Comparison of ENCODE assay signal across 2 cellular contexts in genomic region chrX:37638047-37638446, GRCh38.
TF ChIP-seq lines count a peak whose summit lies in the region.

No MANE protein-coding gene starts in this region.

TF ChIP-seq in IMR-90, 13 proteins besides CTCF, POLR2A, EP300 and RAD21:
- TF ChIP-seq MAFK (IDR thresholded peaks at IDR 0.05; ENCODE audit: low read depth, low read length) (0 out of 2 replicates have a peak, but pooled peaks have one; percentile 15), USF2 (IDR thresholded peaks at IDR 0.05; ENCODE audit: low read depth, low read length) (no peak)

TF ChIP-seq in K562, 482 proteins besides CTCF, POLR2A, EP300 and RAD21:
- no peak for TF ChIP-seq ZNF707 (CRISPR knock-in tag; conservative IDR thresholded peaks at IDR 0.05)
- TF ChIP-seq TRIM28 (IDR thresholded peaks at IDR 0.05): no peak
- no peak for TF ChIP-seq DEAF1 (CRISPR knock-in tag; IDR thresholded peaks at IDR 0.05)
- no peak for TF ChIP-seq ZNF398 (CRISPR knock-in tag; IDR thresholded peaks at IDR 0.05)
- TF ChIP-seq, protein P1, sequence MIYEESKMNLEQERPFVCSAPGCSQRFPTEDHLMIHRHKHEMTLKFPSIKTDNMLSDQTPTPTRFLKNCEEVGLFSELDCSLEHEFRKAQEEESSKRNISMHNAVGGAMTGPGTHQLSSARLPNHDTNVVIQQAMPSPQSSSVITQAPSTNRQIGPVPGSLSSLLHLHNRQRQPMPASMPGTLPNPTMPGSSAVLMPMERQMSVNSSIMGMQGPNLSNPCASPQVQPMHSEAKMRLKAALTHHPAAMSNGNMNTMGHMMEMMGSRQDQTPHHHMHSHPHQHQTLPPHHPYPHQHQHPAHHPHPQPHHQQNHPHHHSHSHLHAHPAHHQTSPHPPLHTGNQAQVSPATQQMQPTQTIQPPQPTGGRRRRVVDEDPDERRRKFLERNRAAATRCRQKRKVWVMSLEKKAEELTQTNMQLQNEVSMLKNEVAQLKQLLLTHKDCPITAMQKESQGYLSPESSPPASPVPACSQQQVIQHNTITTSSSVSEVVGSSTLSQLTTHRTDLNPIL (CRISPR knock-in tag; IDR thresholded peaks at IDR 0.05): no peak
- TF ChIP-seq MAFF (IDR thresholded peaks at IDR 0.05; ENCODE audit: low read length): peak; percentile 69
- TF ChIP-seq SPI1 (IDR thresholded peaks at IDR 0.05; ENCODE audit: borderline replicate concordance, low read depth, low read length): no peak
- TF ChIP-seq, protein P2, sequence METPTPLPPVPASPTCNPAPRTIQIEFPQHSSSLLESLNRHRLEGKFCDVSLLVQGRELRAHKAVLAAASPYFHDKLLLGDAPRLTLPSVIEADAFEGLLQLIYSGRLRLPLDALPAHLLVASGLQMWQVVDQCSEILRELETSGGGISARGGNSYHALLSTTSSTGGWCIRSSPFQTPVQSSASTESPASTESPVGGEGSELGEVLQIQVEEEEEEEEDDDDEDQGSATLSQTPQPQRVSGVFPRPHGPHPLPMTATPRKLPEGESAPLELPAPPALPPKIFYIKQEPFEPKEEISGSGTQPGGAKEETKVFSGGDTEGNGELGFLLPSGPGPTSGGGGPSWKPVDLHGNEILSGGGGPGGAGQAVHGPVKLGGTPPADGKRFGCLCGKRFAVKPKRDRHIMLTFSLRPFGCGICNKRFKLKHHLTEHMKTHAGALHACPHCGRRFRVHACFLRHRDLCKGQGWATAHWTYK (CRISPR knock-in tag; IDR thresholded peaks at IDR 0.05): no peak
- TF ChIP-seq, protein P3, sequence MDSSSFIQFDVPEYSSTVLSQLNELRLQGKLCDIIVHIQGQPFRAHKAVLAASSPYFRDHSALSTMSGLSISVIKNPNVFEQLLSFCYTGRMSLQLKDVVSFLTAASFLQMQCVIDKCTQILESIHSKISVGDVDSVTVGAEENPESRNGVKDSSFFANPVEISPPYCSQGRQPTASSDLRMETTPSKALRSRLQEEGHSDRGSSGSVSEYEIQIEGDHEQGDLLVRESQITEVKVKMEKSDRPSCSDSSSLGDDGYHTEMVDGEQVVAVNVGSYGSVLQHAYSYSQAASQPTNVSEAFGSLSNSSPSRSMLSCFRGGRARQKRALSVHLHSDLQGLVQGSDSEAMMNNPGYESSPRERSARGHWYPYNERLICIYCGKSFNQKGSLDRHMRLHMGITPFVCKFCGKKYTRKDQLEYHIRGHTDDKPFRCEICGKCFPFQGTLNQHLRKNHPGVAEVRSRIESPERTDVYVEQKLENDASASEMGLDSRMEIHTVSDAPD (CRISPR knock-in tag; IDR thresholded peaks at IDR 0.05): no peak
- no peak for TF ChIP-seq CXXC5 (CRISPR knock-in tag; IDR thresholded peaks at IDR 0.05)
- TF ChIP-seq NR1H2 (CRISPR knock-in tag; IDR thresholded peaks at IDR 0.05): no peak
- TF ChIP-seq DPF2 (IDR thresholded peaks at IDR 0.05): no peak
- TF ChIP-seq NRF1 (conservative IDR thresholded peaks at IDR 0.05 in 1 of 2, IDR thresholded peaks at IDR 0.05 in 1 of 2): no peak
- TF ChIP-seq MCM7 (IDR thresholded peaks at IDR 0.05): no peak
- peak; percentile 86 for TF ChIP-seq ZNF316 (IDR thresholded peaks at IDR 0.05)
- no peak for TF ChIP-seq HSF4 (CRISPR knock-in tag; IDR thresholded peaks at IDR 0.05; ENCODE audit: borderline replicate concordance)
- TF ChIP-seq MAFG (tag; conservative IDR thresholded peaks at IDR 0.05): peak; percentile 75
- no peak for TF ChIP-seq RBM39 (optimal IDR thresholded peaks at IDR 0.05; ENCODE audit: low read depth, low read length)
- peak; percentile 77 for TF ChIP-seq C11orf30 (IDR thresholded peaks at IDR 0.05; ENCODE audit: low read depth)
- peak; percentile 54 for TF ChIP-seq NFE2 (IDR thresholded peaks at IDR 0.05; ENCODE audit: low read depth)
- TF ChIP-seq CBX8 (IDR thresholded peaks at IDR 0.05; ENCODE audit: borderline replicate concordance, extremely low read depth, low read depth, low read length, poor library complexity, severe bottlenecking): no peak
- no peak for TF ChIP-seq DDX20 (tag; IDR thresholded peaks at IDR 0.05; ENCODE audit: low read depth)
- TF ChIP-seq HEY1 (CRISPR knock-in tag; IDR thresholded peaks at IDR 0.05; ENCODE audit: borderline replicate concordance): no peak
- TF ChIP-seq, protein P4, sequence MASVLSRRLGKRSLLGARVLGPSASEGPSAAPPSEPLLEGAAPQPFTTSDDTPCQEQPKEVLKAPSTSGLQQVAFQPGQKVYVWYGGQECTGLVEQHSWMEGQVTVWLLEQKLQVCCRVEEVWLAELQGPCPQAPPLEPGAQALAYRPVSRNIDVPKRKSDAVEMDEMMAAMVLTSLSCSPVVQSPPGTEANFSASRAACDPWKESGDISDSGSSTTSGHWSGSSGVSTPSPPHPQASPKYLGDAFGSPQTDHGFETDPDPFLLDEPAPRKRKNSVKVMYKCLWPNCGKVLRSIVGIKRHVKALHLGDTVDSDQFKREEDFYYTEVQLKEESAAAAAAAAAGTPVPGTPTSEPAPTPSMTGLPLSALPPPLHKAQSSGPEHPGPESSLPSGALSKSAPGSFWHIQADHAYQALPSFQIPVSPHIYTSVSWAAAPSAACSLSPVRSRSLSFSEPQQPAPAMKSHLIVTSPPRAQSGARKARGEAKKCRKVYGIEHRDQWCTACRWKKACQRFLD (CRISPR knock-in tag; IDR thresholded peaks at IDR 0.05): no peak
- TF ChIP-seq EZH2 (IDR thresholded peaks at IDR 0.05; ENCODE audit: borderline replicate concordance, low read depth, low read length): no peak
- no peak for TF ChIP-seq CAMTA2 (CRISPR knock-in tag; conservative IDR thresholded peaks at IDR 0.05)
- TF ChIP-seq, protein P5, sequence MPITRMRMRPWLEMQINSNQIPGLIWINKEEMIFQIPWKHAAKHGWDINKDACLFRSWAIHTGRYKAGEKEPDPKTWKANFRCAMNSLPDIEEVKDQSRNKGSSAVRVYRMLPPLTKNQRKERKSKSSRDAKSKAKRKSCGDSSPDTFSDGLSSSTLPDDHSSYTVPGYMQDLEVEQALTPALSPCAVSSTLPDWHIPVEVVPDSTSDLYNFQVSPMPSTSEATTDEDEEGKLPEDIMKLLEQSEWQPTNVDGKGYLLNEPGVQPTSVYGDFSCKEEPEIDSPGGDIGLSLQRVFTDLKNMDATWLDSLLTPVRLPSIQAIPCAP (CRISPR knock-in tag; IDR thresholded peaks at IDR 0.05; ENCODE audit: borderline replicate concordance): no peak
- TF ChIP-seq ZNF518B (CRISPR knock-in tag; IDR thresholded peaks at IDR 0.05): no peak
- TF ChIP-seq, protein P6, sequence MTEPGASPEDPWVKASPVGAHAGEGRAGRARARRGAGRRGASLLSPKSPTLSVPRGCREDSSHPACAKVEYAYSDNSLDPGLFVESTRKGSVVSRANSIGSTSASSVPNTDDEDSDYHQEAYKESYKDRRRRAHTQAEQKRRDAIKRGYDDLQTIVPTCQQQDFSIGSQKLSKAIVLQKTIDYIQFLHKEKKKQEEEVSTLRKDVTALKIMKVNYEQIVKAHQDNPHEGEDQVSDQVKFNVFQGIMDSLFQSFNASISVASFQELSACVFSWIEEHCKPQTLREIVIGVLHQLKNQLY (CRISPR knock-in tag; conservative IDR thresholded peaks at IDR 0.05): no peak
- TF ChIP-seq MAFK (IDR thresholded peaks at IDR 0.05; ENCODE audit: low read length): peak; percentile 53; the same call in 1 of the 2 replicates
- no peak for TF ChIP-seq FOXK1 (CRISPR knock-in tag; IDR thresholded peaks at IDR 0.05; ENCODE audit: borderline replicate concordance)
TF ChIP-seq in K562: peak in this region for 6.
